Comparison of ENCODE assay signal across 18 cellular contexts in genomic region chr16:67704110-67704509, GRCh38.
"Had no signal": no experiment of that assay in that cellular context is flagged by ENCODE, and none has a peak within 500 bp of the region (broad histone marks: within the 10 kb centered on the region; RNA-seq: fewer than 3 reads in every experiment).

No MANE protein-coding gene starts in this region.

- H3K9me3 ChIP-seq: ovary, testis, upper lobe of right lung had no signal

- H3K36me3 Mint-ChIP-seq: activated naive CD4-positive, alpha-beta T cell treated with anti-CD3 and anti-CD28 coated beads, Interleukin-2, amount 10 ng/mL, durations not matched to agents 7 days and 5 days had no signal

- H3K4me3 Mint-ChIP-seq: activated naive CD4-positive, alpha-beta T cell treated with anti-CD3 and anti-CD28 coated beads, Interleukin-2, amount 10 ng/mL, durations not matched to agents 7 days and 5 days; brain; neural progenitor cell had no signal

- H3K4me3 ChIP-seq: coronary artery, heart left ventricle, lower lobe of right lung, neural progenitor cell, ovary, testis, upper lobe of right lung had no signal

- FAIRE-seq: endothelial cell of umbilical vein had no signal

- H3K36me3 ChIP-seq: lower lobe of right lung, neural progenitor cell, ovary, upper lobe of right lung had no signal

- DNase-seq: activated CD4-positive, CD25-positive, alpha-beta regulatory T cell; activated CD8-positive, alpha-beta memory T cell treated with anti-CD3 and anti-CD28 coated beads, Interleukin-2, amount 50 U/mL, for 48 hours; amygdala; foreskin fibroblast; heart left ventricle; left cardiac atrium; lower lobe of right lung; ovary; SK-N-SH; testis; upper lobe of right lung had no signal

- H3K27ac Mint-ChIP-seq: neural progenitor cell had no signal

- H3K9me3 Mint-ChIP-seq: activated naive CD4-positive, alpha-beta T cell treated with anti-CD3 and anti-CD28 coated beads, Interleukin-2, amount 10 ng/mL, durations not matched to agents 7 days and 5 days; neural progenitor cell; stimulated activated naive CD8-positive, alpha-beta T cell treated with anti-CD3 and anti-CD28 coated beads, Interleukin-15, amount 100 ng/mL, for 72 hours had no signal

- H3K27ac ChIP-seq: coronary artery, lower lobe of right lung, neural progenitor cell, ovary, testis, upper lobe of right lung had no signal

- H3K4me1 ChIP-seq: lower lobe of right lung, neural progenitor cell, testis had no signal

- H3K27me3 Mint-ChIP-seq: activated naive CD4-positive, alpha-beta T cell treated with anti-CD3 and anti-CD28 coated beads, Interleukin-2, amount 10 ng/mL, durations not matched to agents 7 days and 5 days; brain; stimulated activated naive CD8-positive, alpha-beta T cell treated with anti-CD3 and anti-CD28 coated beads, Interleukin-15, amount 100 ng/mL, for 72 hours had no signal

- H3K27me3 ChIP-seq: heart left ventricle, neural progenitor cell, ovary, testis, upper lobe of right lung had no signal

- ATAC-seq: heart left ventricle, left cardiac atrium, lower lobe of right lung, sciatic nerve, upper lobe of right lung had no signal
